Comparison of ENCODE assay signal across 1 cellular context in the genomic region with DNA sequence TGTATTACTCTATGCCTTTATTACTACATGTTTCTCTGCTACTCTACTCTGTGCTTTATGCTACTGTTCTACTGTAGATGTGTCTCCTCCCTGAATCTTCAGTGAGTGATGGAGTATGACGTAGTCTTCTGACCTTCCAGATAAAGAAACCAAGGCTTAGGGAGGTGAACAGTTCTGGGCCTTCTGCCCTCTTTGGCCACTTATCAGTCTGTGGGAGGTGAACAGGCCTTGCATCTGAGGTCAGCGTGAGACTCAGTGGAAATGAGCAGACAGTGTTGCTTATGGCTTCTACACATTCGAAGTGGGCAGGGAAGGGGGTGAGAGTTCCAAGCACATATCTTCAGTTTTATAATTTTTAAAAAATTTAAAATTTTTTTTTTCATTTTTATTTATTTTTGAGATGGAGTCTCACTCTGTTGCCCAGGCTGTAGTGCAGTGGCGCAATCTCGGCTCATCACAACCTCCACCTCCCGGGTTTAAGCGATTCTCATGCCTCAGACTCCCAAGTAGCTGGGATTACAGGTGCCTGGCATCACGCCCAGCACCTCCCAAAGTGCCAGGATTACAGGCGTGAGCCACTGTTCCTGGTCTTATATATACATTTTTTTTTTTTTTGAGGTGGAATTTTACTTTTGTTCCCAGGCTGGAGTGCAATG.
A peak's percentile ranks its signal among the peaks of the same experiment; 100 is the strongest.
TF ChIP-seq lines count a peak whose summit lies in the region.

No MANE protein-coding gene starts in this region.

TF ChIP-seq in K562, 482 proteins besides CTCF, POLR2A, EP300 and RAD21 (continued from another document and continues in another):
- TF ChIP-seq, protein P1, sequence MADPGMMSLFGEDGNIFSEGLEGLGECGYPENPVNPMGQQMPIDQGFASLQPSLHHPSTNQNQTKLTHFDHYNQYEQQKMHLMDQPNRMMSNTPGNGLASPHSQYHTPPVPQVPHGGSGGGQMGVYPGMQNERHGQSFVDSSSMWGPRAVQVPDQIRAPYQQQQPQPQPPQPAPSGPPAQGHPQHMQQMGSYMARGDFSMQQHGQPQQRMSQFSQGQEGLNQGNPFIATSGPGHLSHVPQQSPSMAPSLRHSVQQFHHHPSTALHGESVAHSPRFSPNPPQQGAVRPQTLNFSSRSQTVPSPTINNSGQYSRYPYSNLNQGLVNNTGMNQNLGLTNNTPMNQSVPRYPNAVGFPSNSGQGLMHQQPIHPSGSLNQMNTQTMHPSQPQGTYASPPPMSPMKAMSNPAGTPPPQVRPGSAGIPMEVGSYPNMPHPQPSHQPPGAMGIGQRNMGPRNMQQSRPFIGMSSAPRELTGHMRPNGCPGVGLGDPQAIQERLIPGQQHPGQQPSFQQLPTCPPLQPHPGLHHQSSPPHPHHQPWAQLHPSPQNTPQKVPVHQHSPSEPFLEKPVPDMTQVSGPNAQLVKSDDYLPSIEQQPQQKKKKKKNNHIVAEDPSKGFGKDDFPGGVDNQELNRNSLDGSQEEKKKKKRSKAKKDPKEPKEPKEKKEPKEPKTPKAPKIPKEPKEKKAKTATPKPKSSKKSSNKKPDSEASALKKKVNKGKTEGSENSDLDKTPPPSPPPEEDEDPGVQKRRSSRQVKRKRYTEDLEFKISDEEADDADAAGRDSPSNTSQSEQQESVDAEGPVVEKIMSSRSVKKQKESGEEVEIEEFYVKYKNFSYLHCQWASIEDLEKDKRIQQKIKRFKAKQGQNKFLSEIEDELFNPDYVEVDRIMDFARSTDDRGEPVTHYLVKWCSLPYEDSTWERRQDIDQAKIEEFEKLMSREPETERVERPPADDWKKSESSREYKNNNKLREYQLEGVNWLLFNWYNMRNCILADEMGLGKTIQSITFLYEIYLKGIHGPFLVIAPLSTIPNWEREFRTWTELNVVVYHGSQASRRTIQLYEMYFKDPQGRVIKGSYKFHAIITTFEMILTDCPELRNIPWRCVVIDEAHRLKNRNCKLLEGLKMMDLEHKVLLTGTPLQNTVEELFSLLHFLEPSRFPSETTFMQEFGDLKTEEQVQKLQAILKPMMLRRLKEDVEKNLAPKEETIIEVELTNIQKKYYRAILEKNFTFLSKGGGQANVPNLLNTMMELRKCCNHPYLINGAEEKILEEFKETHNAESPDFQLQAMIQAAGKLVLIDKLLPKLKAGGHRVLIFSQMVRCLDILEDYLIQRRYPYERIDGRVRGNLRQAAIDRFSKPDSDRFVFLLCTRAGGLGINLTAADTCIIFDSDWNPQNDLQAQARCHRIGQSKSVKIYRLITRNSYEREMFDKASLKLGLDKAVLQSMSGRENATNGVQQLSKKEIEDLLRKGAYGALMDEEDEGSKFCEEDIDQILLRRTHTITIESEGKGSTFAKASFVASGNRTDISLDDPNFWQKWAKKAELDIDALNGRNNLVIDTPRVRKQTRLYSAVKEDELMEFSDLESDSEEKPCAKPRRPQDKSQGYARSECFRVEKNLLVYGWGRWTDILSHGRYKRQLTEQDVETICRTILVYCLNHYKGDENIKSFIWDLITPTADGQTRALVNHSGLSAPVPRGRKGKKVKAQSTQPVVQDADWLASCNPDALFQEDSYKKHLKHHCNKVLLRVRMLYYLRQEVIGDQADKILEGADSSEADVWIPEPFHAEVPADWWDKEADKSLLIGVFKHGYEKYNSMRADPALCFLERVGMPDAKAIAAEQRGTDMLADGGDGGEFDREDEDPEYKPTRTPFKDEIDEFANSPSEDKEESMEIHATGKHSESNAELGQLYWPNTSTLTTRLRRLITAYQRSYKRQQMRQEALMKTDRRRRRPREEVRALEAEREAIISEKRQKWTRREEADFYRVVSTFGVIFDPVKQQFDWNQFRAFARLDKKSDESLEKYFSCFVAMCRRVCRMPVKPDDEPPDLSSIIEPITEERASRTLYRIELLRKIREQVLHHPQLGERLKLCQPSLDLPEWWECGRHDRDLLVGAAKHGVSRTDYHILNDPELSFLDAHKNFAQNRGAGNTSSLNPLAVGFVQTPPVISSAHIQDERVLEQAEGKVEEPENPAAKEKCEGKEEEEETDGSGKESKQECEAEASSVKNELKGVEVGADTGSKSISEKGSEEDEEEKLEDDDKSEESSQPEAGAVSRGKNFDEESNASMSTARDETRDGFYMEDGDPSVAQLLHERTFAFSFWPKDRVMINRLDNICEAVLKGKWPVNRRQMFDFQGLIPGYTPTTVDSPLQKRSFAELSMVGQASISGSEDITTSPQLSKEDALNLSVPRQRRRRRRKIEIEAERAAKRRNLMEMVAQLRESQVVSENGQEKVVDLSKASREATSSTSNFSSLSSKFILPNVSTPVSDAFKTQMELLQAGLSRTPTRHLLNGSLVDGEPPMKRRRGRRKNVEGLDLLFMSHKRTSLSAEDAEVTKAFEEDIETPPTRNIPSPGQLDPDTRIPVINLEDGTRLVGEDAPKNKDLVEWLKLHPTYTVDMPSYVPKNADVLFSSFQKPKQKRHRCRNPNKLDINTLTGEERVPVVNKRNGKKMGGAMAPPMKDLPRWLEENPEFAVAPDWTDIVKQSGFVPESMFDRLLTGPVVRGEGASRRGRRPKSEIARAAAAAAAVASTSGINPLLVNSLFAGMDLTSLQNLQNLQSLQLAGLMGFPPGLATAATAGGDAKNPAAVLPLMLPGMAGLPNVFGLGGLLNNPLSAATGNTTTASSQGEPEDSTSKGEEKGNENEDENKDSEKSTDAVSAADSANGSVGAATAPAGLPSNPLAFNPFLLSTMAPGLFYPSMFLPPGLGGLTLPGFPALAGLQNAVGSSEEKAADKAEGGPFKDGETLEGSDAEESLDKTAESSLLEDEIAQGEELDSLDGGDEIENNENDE (IDR thresholded peaks at IDR 0.05; ENCODE audit: low read depth, low read length), result no peak
- TF ChIP-seq DEAF1 (CRISPR knock-in tag; IDR thresholded peaks at IDR 0.05), result no peak
- TF ChIP-seq MYNN (IDR thresholded peaks at IDR 0.05), result peak; percentile 79
- TF ChIP-seq MYNN (CRISPR knock-in tag; IDR thresholded peaks at IDR 0.05), result no peak
- peak; percentile 100 for TF ChIP-seq KDM1A (IDR thresholded peaks at IDR 0.05)
- no peak for TF ChIP-seq SAP30 (IDR thresholded peaks at IDR 0.05; ENCODE audit: borderline replicate concordance, insufficient read depth, low read depth, low read length, poor library complexity, severe bottlenecking)
- no peak for TF ChIP-seq XRCC3 (IDR thresholded peaks at IDR 0.05)
- 0 out of 4 replicates have a peak, but pooled peaks of 1 of the 2 experiments have one; percentile 46 for TF ChIP-seq TEAD1 (CRISPR knock-in tag; IDR thresholded peaks at IDR 0.05)
- TF ChIP-seq NR1H2 (CRISPR knock-in tag; IDR thresholded peaks at IDR 0.05), result no peak
- no peak for TF ChIP-seq MEF2D (tag; conservative IDR thresholded peaks at IDR 0.05; ENCODE audit: low read depth)
- TF ChIP-seq EGR1 (conservative IDR thresholded peaks at IDR 0.05), result peak; percentile 63
- TF ChIP-seq RREB1 (CRISPR knock-in tag; IDR thresholded peaks at IDR 0.05), result no peak
- peak; percentile 56; the same call in 1 of the 2 replicates for TF ChIP-seq SMARCC2 (IDR thresholded peaks at IDR 0.05; ENCODE audit: low read depth)
- TF ChIP-seq HMGXB4 (CRISPR knock-in tag; IDR thresholded peaks at IDR 0.05), result no peak
- TF ChIP-seq ETS1 (conservative IDR thresholded peaks at IDR 0.05; ENCODE audit: control insufficient read depth, low read depth, low read length), result no peak
- no peak for TF ChIP-seq SMARCA5 (IDR thresholded peaks at IDR 0.05)
- TF ChIP-seq HDAC2 (IDR thresholded peaks at IDR 0.05), result peak; percentile 98
- no peak for TF ChIP-seq PHF20 (IDR thresholded peaks at IDR 0.05; ENCODE audit: partially characterized antibody)
- TF ChIP-seq MITF (IDR thresholded peaks at IDR 0.05), result no peak
- no peak for TF ChIP-seq ZNF445 (CRISPR knock-in tag; IDR thresholded peaks at IDR 0.05; ENCODE audit: low read depth)
- TF ChIP-seq, protein P2, sequence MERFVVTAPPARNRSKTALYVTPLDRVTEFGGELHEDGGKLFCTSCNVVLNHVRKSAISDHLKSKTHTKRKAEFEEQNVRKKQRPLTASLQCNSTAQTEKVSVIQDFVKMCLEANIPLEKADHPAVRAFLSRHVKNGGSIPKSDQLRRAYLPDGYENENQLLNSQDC (CRISPR knock-in tag; IDR thresholded peaks at IDR 0.05), result no peak
- TF ChIP-seq IRF2 (CRISPR knock-in tag; IDR thresholded peaks at IDR 0.05), result no peak
- TF ChIP-seq DDX20 (tag; IDR thresholded peaks at IDR 0.05; ENCODE audit: low read depth), result no peak
- TF ChIP-seq ZNF76 (CRISPR knock-in tag; IDR thresholded peaks at IDR 0.05; ENCODE audit: borderline replicate concordance), result no peak
- TF ChIP-seq FOXJ2 (tag; IDR thresholded peaks at IDR 0.05), result no peak
- TF ChIP-seq, protein P3, sequence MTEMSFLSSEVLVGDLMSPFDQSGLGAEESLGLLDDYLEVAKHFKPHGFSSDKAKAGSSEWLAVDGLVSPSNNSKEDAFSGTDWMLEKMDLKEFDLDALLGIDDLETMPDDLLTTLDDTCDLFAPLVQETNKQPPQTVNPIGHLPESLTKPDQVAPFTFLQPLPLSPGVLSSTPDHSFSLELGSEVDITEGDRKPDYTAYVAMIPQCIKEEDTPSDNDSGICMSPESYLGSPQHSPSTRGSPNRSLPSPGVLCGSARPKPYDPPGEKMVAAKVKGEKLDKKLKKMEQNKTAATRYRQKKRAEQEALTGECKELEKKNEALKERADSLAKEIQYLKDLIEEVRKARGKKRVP (CRISPR knock-in tag; IDR thresholded peaks at IDR 0.05), result no peak
- TF ChIP-seq PYGO2 (tag; IDR thresholded peaks at IDR 0.05), result no peak
- no peak for TF ChIP-seq WHSC1 (IDR thresholded peaks at IDR 0.05; ENCODE audit: low read length)
- peak; percentile 58; the same call in 1 of the 2 replicates for TF ChIP-seq EHMT2 (IDR thresholded peaks at IDR 0.05)
